Comparison of ENCODE assay signal across 1 cellular context in genomic region chr11:86990079-86990478, GRCh38.
TF ChIP-seq lines count a peak whose summit lies in the region.

No MANE protein-coding gene starts in this region.

TF ChIP-seq in HepG2, 621 proteins besides CTCF, POLR2A, EP300 and RAD21:
- TF ChIP-seq, protein P1, sequence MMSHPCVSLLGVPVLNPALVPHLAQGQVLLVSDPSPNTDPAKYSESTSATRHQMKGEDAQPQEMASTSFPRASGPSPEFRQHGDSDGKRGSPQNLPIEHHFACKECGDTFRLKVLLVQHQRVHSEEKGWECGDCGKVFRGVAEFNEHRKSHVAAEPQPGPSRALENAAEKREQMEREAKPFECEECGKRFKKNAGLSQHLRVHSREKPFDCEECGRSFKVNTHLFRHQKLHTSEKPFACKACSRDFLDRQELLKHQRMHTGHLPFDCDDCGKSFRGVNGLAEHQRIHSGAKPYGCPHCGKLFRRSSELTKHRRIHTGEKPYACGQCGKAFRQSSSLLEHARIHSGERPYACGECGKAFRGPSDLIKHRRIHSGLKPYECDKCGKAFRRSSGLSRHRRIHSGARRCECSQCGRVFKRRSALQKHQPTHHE (CRISPR knock-in tag; IDR thresholded peaks at IDR 0.05; ENCODE audit: borderline replicate concordance), result no peak
- TF ChIP-seq MXD4 (CRISPR knock-in tag; IDR thresholded peaks at IDR 0.05) (no peak), NR2C2 (CRISPR knock-in tag; IDR thresholded peaks at IDR 0.05; ENCODE audit: borderline replicate concordance) (no peak), ZKSCAN8 (CRISPR knock-in tag; IDR thresholded peaks at IDR 0.05; ENCODE audit: borderline replicate concordance) (no peak), REL (CRISPR knock-in tag; conservative IDR thresholded peaks at IDR 0.05) (no peak), TMF1 (CRISPR knock-in tag; IDR thresholded peaks at IDR 0.05; ENCODE audit: low read depth) (no peak), POLR2AphosphoS2 (IDR thresholded peaks at IDR 0.05; ENCODE audit: low read depth, low read length) (no peak), GATA4 (IDR thresholded peaks at IDR 0.05; ENCODE audit: borderline replicate concordance, low read depth) (no peak), PRPF4 (IDR thresholded peaks at IDR 0.05; ENCODE audit: low read depth, low read length, poor library complexity, severe bottlenecking) (no peak), IKZF1 (IDR thresholded peaks at IDR 0.05) (no peak), ZNF766 (CRISPR knock-in tag; IDR thresholded peaks at IDR 0.05; ENCODE audit: borderline replicate concordance) (no peak), HES4 (CRISPR knock-in tag; IDR thresholded peaks at IDR 0.05; ENCODE audit: borderline replicate concordance) (no peak), ELF4 (CRISPR knock-in tag; IDR thresholded peaks at IDR 0.05; ENCODE audit: borderline replicate concordance) (no peak), HMGXB3 (CRISPR knock-in tag; IDR thresholded peaks at IDR 0.05; ENCODE audit: borderline replicate concordance) (no peak)
- TF ChIP-seq, protein P2, sequence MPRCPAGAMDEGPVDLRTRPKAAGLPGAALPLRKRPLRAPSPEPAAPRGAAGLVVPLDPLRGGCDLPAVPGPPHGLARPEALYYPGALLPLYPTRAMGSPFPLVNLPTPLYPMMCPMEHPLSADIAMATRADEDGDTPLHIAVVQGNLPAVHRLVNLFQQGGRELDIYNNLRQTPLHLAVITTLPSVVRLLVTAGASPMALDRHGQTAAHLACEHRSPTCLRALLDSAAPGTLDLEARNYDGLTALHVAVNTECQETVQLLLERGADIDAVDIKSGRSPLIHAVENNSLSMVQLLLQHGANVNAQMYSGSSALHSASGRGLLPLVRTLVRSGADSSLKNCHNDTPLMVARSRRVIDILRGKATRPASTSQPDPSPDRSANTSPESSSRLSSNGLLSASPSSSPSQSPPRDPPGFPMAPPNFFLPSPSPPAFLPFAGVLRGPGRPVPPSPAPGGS (CRISPR knock-in tag; IDR thresholded peaks at IDR 0.05), result no peak
